1 cellular context compared by ENCODE assay signal in the genomic region with DNA sequence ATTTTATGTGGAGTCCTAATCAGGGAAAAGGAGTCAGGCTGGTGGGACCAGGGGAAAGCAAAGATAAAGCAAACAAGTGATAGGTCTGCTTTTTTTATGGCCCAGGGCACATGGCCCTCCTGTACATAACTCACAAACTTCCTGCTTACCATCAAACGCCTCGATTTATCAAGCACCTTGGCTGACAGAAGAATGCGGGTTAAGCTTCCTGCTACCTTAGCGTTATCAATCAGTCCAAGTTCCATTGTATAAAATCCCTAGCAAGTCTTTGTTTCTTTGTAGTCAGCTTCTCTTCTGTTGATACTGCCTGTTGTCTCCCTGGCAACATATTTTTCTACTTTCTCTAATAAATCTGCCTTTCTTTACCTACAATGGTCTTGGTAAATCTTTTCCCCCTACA.
TF ChIP-seq lines count a peak whose summit lies in the region.

No MANE protein-coding gene starts in this region.

TF ChIP-seq in HepG2, 621 proteins besides CTCF, POLR2A, EP300 and RAD21 (continued from another document):
- no peak for TF ChIP-seq PBX3 (CRISPR knock-in tag; IDR thresholded peaks at IDR 0.05; ENCODE audit: borderline replicate concordance)
- TF ChIP-seq NFE2 (CRISPR knock-in tag; IDR thresholded peaks at IDR 0.05): no peak
- no peak for TF ChIP-seq ZNF326 (CRISPR knock-in tag; IDR thresholded peaks at IDR 0.05; ENCODE audit: borderline replicate concordance)
- TF ChIP-seq PAXIP1 (CRISPR knock-in tag; conservative IDR thresholded peaks at IDR 0.05): no peak
- TF ChIP-seq AFF4 (CRISPR knock-in tag; IDR thresholded peaks at IDR 0.05): no peak
- no peak for TF ChIP-seq GMEB1 (CRISPR knock-in tag; IDR thresholded peaks at IDR 0.05; ENCODE audit: borderline replicate concordance)
- TF ChIP-seq, protein P1, sequence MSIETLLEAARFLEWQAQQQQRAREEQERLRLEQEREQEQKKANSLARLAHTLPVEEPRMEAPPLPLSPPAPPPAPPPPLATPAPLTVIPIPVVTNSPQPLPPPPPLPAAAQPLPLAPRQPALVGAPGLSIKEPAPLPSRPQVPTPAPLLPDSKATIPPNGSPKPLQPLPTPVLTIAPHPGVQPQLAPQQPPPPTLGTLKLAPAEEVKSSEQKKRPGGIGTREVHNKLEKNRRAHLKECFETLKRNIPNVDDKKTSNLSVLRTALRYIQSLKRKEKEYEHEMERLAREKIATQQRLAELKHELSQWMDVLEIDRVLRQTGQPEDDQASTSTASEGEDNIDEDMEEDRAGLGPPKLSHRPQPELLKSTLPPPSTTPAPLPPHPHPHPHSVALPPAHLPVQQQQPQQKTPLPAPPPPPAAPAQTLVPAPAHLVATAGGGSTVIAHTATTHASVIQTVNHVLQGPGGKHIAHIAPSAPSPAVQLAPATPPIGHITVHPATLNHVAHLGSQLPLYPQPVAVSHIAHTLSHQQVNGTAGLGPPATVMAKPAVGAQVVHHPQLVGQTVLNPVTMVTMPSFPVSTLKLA (IDR thresholded peaks at IDR 0.05): no peak
- no peak for TF ChIP-seq TMF1 (CRISPR knock-in tag; IDR thresholded peaks at IDR 0.05; ENCODE audit: low read depth)
